18 cellular contexts compared by ENCODE assay signal in the genomic region with DNA sequence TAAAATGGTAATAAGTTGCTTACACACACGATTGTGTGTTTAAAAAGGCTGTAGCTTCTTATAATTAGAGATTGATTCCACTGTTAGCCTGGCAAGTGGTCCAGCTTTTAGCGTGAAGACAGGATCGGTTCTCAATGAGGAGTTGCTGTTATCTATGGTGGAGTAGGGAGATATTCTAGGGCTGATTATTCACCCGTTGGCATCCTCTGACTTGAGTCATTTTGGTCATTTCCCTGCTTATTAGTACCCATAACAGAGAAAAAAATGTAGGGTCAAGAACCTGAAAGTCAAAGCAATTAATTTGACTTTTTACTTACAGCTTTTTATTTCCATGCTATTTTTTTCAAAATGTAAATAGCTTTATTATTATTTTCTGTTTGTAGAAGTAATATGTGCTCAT.
DNase-seq lines count a peak whose midpoint lies in the region; ATAC-seq, FAIRE-seq and TF ChIP-seq lines count a peak whose summit lies in the region.
"Had no signal": no experiment of that assay in that cellular context is flagged by ENCODE, and none has a peak within 500 bp of the region (broad histone marks: within the 10 kb centered on the region; RNA-seq: fewer than 3 reads in every experiment).

No MANE protein-coding gene starts in this region.

- H3K4me1 ChIP-seq in small intestine (ENCODE audit: control insufficient read depth in 2 of 2, insufficient read depth in 1 of 2, low read depth in 1 of 2, low read length in 1 of 2) (no peaks in the 10 kb centered on the region), left lung (no peaks in the 10 kb centered on the region)

- no peak for TF ChIP-seq CTCF in left lung (IDR thresholded peaks at IDR 0.05)

- H3K27ac ChIP-seq in small intestine (ENCODE audit: low read depth in 1 of 2, low read length in 1 of 2) (no peak overlapping the region), left lung (no peak overlapping the region)
- H3K27ac ChIP-seq: C4-2B, KMS-11 had no signal

- H3K9me3 ChIP-seq in small intestine (ENCODE audit: control insufficient read depth, low read depth), result no peaks in the 10 kb centered on the region
- no peaks in the 10 kb centered on the region for H3K9me3 ChIP-seq in left lung

- intact Hi-C loops in sciatic nerve (cut with DNase I), result no loop called here
- intact Hi-C loops in left lung (cut with DNase I), result no loop called here

- H3K36me3 ChIP-seq in small intestine (ENCODE audit: control insufficient read depth in 2 of 2, insufficient read depth in 2 of 2, low read length in 2 of 2) (no peaks in the 10 kb centered on the region), left lung (no peaks in the 10 kb centered on the region)

- 64 to 71% (median 66%) methylated on average over 4 of the region's 4 CpGs for WGBS in small intestine, 3 donors

- ATAC-seq in sciatic nerve, result no peak
- no peak for ATAC-seq in stimulated activated naive CD8-positive, alpha-beta T cell treated with anti-CD3 and anti-CD28 coated beads, Interleukin-15, Interleukin-2, amounts not matched to agents 100 U/mL and 50 U/mL, for 24 hours
- ATAC-seq in left lung, result no peak

- no peak for FAIRE-seq in small intestine (lab: Jason Lieb, UNC)
- FAIRE-seq: D721Med had no signal

- peak; percentile 54 for DNase-seq in EL
- DNase-seq in M059J (ENCODE audit: low read depth), result peak; percentile 58
- peak; percentile 24 for DNase-seq in astrocyte of the hippocampus (ENCODE audit: low read depth, low spot score)
- peak; percentile 16 for DNase-seq in hepatic stellate cell (ENCODE audit: low spot score)
- DNase-seq in sciatic nerve (ENCODE audit: low spot score), result no peak
- no peak for DNase-seq in small intestine
- DNase-seq in stimulated activated naive CD8-positive, alpha-beta T cell treated with anti-CD3 and anti-CD28 coated beads, Interleukin-15, Interleukin-2, amounts not matched to agents 100 U/mL and 50 U/mL, for 24 hours, result no peak
- no peak for DNase-seq in left lung
- DNase-seq: AML-193; HCEC 1CT; NCI-H1417 treated with DMSO at 0.1 percent for 48 hours; NCI-H1930; NCI-H748 treated with DMSO at 0.1 percent for 48 hours; NK-92 treated with Interleukin-12 subunit alpha and Interleukin-12 subunit beta, amount 100 ng/mL, for 24 hours; SHP77 had no signal

- H3K4me3 ChIP-seq in small intestine (ENCODE audit: low read depth in 1 of 2, low read length in 2 of 2) (no peak overlapping the region), left lung (no peak overlapping the region)

- H3K27me3 ChIP-seq in small intestine (ENCODE audit: control insufficient read depth in 2 of 2, insufficient read depth in 2 of 2, low read length in 2 of 2) (no peaks in the 10 kb centered on the region), left lung (peaks cover 0 to 3% of the 10 kb centered on the region in 2 donors)

Comparison
In these comparisons a context has a peak if more than half of its experiments do, and no peak if none do; other contexts are left out.
1. DNase-seq: peak in EL (single experiment), M059J (single experiment), astrocyte of the hippocampus (single experiment) and hepatic stellate cell (single experiment); none in sciatic nerve (single experiment), small intestine (single experiment), stimulated activated naive CD8-positive, alpha-beta T cell treated with anti-CD3 and anti-CD28 coated beads, Interleukin-15, Interleukin-2, amounts not matched to agents 100 U/mL and 50 U/mL, for 24 hours (single experiment) and left lung (0 of 2).